ENCODE assay signal across 8 cellular contexts in genomic region chr18:76493213-76494107, GRCh38. TPM values are rescaled to one million over a fixed set of nuclear protein-coding genes. Genes with fewer than 3 reads are reported as not detected.
A peak's percentile ranks its signal among the peaks of the same experiment; 100 is the strongest.
DNase-seq lines count a peak whose midpoint lies in the region; ATAC-seq and TF ChIP-seq lines count a peak whose summit lies in the region.

No MANE protein-coding gene starts in this region.

- no peaks in the 10 kb centered on the region for H3K9me3 ChIP-seq in heart right ventricle
- H3K9me3 ChIP-seq in prostate gland, result no peaks in the 10 kb centered on the region

- peak; percentile 26 for DNase-seq in ACHN
- peak; percentile 60 for DNase-seq in NCI-H526 treated with DMSO at 0.1 percent for 48 hours (lab: John Stamatoyannopoulos, UW)
- no peak for DNase-seq in heart right ventricle
- DNase-seq in prostate gland (ENCODE audit: low spot score), result no peak
- no peak for DNase-seq in NCI-H1694 (lab: John Stamatoyannopoulos, UW)

- H3K4me3 ChIP-seq in heart right ventricle (peak overlapping the region; percentile 54 to 94 (median 78)), prostate gland (peak overlapping the region; percentile 69 to 86)

- H3K27ac Mint-ChIP-seq in activated naive CD4-positive, alpha-beta T cell treated with anti-CD3 and anti-CD28 coated beads, Interleukin-2, amount 50 U/mL, for 24 hours, result peak overlapping the region; percentile 86

- 1% methylated on average over 30 of the region's 30 CpGs for WGBS in heart right ventricle, 2 donors
- WGBS in prostate gland, result under 1% methylated on average over 30 of the region's 30 CpGs

- no peaks in the 10 kb centered on the region for H3K9me3 Mint-ChIP-seq in activated naive CD4-positive, alpha-beta T cell treated with anti-CD3 and anti-CD28 coated beads, Interleukin-2, amount 50 U/mL, for 24 hours

- H3K36me3 Mint-ChIP-seq in activated naive CD4-positive, alpha-beta T cell treated with anti-CD3 and anti-CD28 coated beads, Interleukin-2, amount 50 U/mL, for 24 hours, result no peaks in the 10 kb centered on the region

- intact Hi-C loops in heart right ventricle (cut with DNase I) (loop anchor here in 6 of 10 donors (5.0 to 10.0 kb wide), 8 partner anchors 41 to 204 kb away; no protein-coding TSS in a partner anchor), prostate gland (cut with DNase I) (loop anchor here (5.0 to 10.0 kb wide), 3 partner anchors 46 to 191 kb away; no protein-coding TSS in a partner anchor)

- H3K27me3 ChIP-seq in heart right ventricle, result no peaks in the 10 kb centered on the region
- no peaks in the 10 kb centered on the region for H3K27me3 ChIP-seq in prostate gland (replicated peaks; ENCODE audit: insufficient read depth)

- no peak for TF ChIP-seq POLR2A in prostate gland (IDR thresholded peaks at IDR 0.05)

- in situ Hi-C loops in ACHN (cut with HindIII; ENCODE audit: low pct_ligation_motif_present, low pct_unique_long_range_greater_than_20kb, low sequenced_read_pairs), result no loop called here

- H3K27ac ChIP-seq in heart right ventricle, result peak overlapping the region; percentile 9 to 89 (median 82)
- peak overlapping the region; percentile 84 to 91 for H3K27ac ChIP-seq in prostate gland

- TF ChIP-seq CTCF in heart right ventricle (IDR thresholded peaks at IDR 0.05), result no peak
- TF ChIP-seq CTCF in prostate gland (IDR thresholded peaks at IDR 0.05), result no peak

- H3K27me3 Mint-ChIP-seq in activated naive CD4-positive, alpha-beta T cell treated with anti-CD3 and anti-CD28 coated beads, Interleukin-2, amount 50 U/mL, for 24 hours, result no peaks in the 10 kb centered on the region

- H3K4me3 Mint-ChIP-seq in activated naive CD4-positive, alpha-beta T cell treated with anti-CD3 and anti-CD28 coated beads, Interleukin-2, amount 50 U/mL, for 24 hours, result peak overlapping the region; percentile 96

- H3K4me1 Mint-ChIP-seq in activated naive CD4-positive, alpha-beta T cell treated with anti-CD3 and anti-CD28 coated beads, Interleukin-2, amount 50 U/mL, for 24 hours, result peaks cover 39% of the 10 kb centered on the region

- H3K36me3 ChIP-seq in heart right ventricle, result no peaks in the 10 kb centered on the region
- no peaks in the 10 kb centered on the region for H3K36me3 ChIP-seq in prostate gland

- peaks cover 4 to 51% (median 29%) of the 10 kb centered on the region in 9 donors for H3K4me1 ChIP-seq in heart right ventricle
- H3K4me1 ChIP-seq in prostate gland (replicated peaks), result no peaks in the 10 kb centered on the region

- peak; percentile 9 for ATAC-seq in GM18511 (IDR thresholded peaks at IDR 0.05; ENCODE audit: unreplicated experiment)
- ATAC-seq in HG02970 (IDR thresholded peaks at IDR 0.05; ENCODE audit: low FRiP score, unreplicated experiment), result peak; percentile 17
- ATAC-seq in heart right ventricle, result peak in 6 of 8 donors; percentile 5 to 52 (median 42)

RNA-seq across cellular contexts. Expression of gene ZNF516, which starts 1.6 kb away (rescaled TPM):
- total RNA-seq in heart right ventricle (10 to 100 TPM; 13.4 to 24.8 (median 19.0) TPM), prostate gland (100 to 1,000 TPM in 1 of 2 donors, 10 to 100 TPM in 1; 25.0 to 158 TPM)
- 1 to 10 TPM; 2.6 to 8.2 TPM for polyA plus RNA-seq in heart right ventricle

Comparison
In these comparisons a context has a peak if more than half of its experiments do, and no peak if none do; other contexts are left out.
1. DNase-seq: peak in ACHN (single experiment) and NCI-H526 treated with DMSO at 0.1 percent for 48 hours (single experiment); none in heart right ventricle (0 of 2), prostate gland (single experiment) and NCI-H1694 (single experiment).
2. Peak in every context shown above with its lines, with median percentiles within 50 percentile points of each other: ATAC-seq.